ENCODE assay signal across 23 cellular contexts in the genomic region with DNA sequence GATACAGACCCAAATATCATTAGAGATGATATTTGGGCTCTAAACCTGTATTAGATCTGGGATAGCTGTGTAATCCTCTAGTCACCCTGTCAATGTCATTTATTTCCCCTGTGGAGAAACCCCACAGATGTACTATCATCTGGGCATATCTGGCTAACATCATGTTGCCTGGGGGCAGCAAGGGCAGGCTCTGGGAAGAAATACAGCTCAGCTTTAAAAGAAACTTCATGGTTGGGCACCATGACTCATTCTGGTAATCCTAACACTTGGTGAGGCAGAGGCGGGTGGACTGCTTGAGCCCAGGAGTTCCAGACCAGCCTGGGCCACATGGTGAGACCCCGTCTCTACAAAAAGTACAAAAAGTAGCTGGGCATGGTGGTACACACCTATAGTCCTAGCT.
A peak's percentile ranks its signal among the peaks of the same experiment; 100 is the strongest.
DNase-seq lines count a peak whose midpoint lies in the region; ATAC-seq, FAIRE-seq and TF ChIP-seq lines count a peak whose summit lies in the region.
"Had no signal": no experiment of that assay in that cellular context is flagged by ENCODE, and none has a peak within 500 bp of the region (broad histone marks: within the 10 kb centered on the region; RNA-seq: fewer than 3 reads in every experiment).

No MANE protein-coding gene starts in this region.

- H3K4me3 ChIP-seq in cardiac muscle cell = no peak overlapping the region
- H3K4me3 ChIP-seq in PC-3 (ENCODE audit: low read length) = no peak overlapping the region
- H3K4me3 ChIP-seq in bronchial epithelial cell (ENCODE audit: low read depth, low read length) = no peak overlapping the region
- no peak overlapping the region for H3K4me3 ChIP-seq in MM.1S (ENCODE audit: low read length)
- H3K4me3 ChIP-seq: adrenal gland, GM12878 had no signal

- H3K4me1 ChIP-seq in cardiac muscle cell (ENCODE audit: low read depth) (no peaks in the 10 kb centered on the region), PC-3 (ENCODE audit: insufficient read depth, low read length) (no peaks in the 10 kb centered on the region; the same call in 1 of the 2 replicates), MM.1S (ENCODE audit: low read length) (peaks cover 11% of the 10 kb centered on the region)
- H3K4me1 ChIP-seq: adrenal gland had no signal

- no peak for ATAC-seq in left cardiac atrium
- no peak for ATAC-seq in PC-3
- ATAC-seq: GM12878, sciatic nerve had no signal

- H3K9ac ChIP-seq in PC-3 (ENCODE audit: low read length) = no peak overlapping the region
- H3K9ac ChIP-seq in MM.1S (ENCODE audit: low read length) = no peak overlapping the region

- TF ChIP-seq CTCF in cardiac muscle cell (IDR thresholded peaks at IDR 0.05; ENCODE audit: low read depth, low read length) (no peak), PC-3 (conservative IDR thresholded peaks at IDR 0.05; ENCODE audit: low read depth, low read length) (no peak), bronchial epithelial cell (IDR thresholded peaks at IDR 0.05; ENCODE audit: insufficient read depth, low read length, severe bottlenecking) (no peak), MM.1S (IDR thresholded peaks at IDR 0.05; ENCODE audit: low read length) (no peak)

- DNase-seq in cardiac muscle cell (ENCODE audit: low read depth in 1 of 2, low spot score in 1 of 2) = no peak
- no peak for DNase-seq in left cardiac atrium
- peak; percentile 13 for DNase-seq in PC-3
- peak; percentile 29 for DNase-seq in bronchial epithelial cell (ENCODE audit: low read depth)
- DNase-seq in MM.1S = no peak
- no peak for DNase-seq in SIG-M5 (lab: John Stamatoyannopoulos, UW)
- no peak for DNase-seq in activated CD4-positive, CD25-positive, alpha-beta regulatory T cell treated with anti-CD3 and anti-CD28 coated beads, Interleukin-2, amount 50 U/mL, for 72 hours
- DNase-seq in activated naive CD4-positive, alpha-beta T cell treated with anti-CD3 and anti-CD28 coated beads for 36 hours = no peak
- DNase-seq: activated CD4-positive, alpha-beta T cell treated with anti-CD3 and anti-CD28 coated beads for 4 hours; activated T-cell treated with anti-CD3 and anti-CD28 coated beads, Interleukin-2, amount 50 U/mL, for 24 hours; adrenal gland; DMS79; H9; Karpas-422; stimulated activated CD4-positive, alpha-beta T cell treated with anti-CD3 and anti-CD28 coated beads, Interleukin-15, amount 100 ng/mL, for 24 hours had no signal

- no peaks in the 10 kb centered on the region for H3K27me3 ChIP-seq in cardiac muscle cell
- no peaks in the 10 kb centered on the region for H3K27me3 ChIP-seq in PC-3 (ENCODE audit: low read length)
- H3K27me3 ChIP-seq in bronchial epithelial cell (ENCODE audit: control insufficient read depth, insufficient read depth, low read length) = no peaks in the 10 kb centered on the region
- no peaks in the 10 kb centered on the region for H3K27me3 ChIP-seq in MM.1S (replicated peaks; ENCODE audit: insufficient read depth, low read length)
- H3K27me3 ChIP-seq: adrenal gland had no signal

- no peaks in the 10 kb centered on the region for H3K9me3 ChIP-seq in cardiac muscle cell (ENCODE audit: low read depth)
- no peaks in the 10 kb centered on the region for H3K9me3 ChIP-seq in PC-3 (ENCODE audit: low read length)
- H3K9me3 ChIP-seq in MM.1S (replicated peaks; ENCODE audit: insufficient read depth, low read length) = no peaks in the 10 kb centered on the region
- H3K9me3 ChIP-seq: adrenal gland had no signal

- H3K9me3 Mint-ChIP-seq in activated naive CD4-positive, alpha-beta T cell treated with anti-CD3 and anti-CD28 coated beads for 36 hours = no peaks in the 10 kb centered on the region
- H3K9me3 Mint-ChIP-seq: activated T-cell treated with anti-CD3 and anti-CD28 coated beads, Interleukin-2, amount 50 U/mL, for 24 hours; dendritic cell treated with granulocyte-macrophage colony-stimulating factor and Interleukin-4, amounts not matched to agents 40 ng/mL and 50 ng/mL, for 4 days; H9; memory B cell; T-helper 1 cell treated with Interleukin-12 subunit alpha and Interleukin-12 subunit beta and Interleukin-4 antibody, amounts not matched to agents 30 μg/mL and 1 μg/mL, for 36 hours; type B pancreatic cell had no signal

- CTCF ChIA-PET in PC-3 (lab: Charles Lee) = no interaction called here
- CTCF ChIA-PET in activated naive CD4-positive, alpha-beta T cell treated with anti-CD3 and anti-CD28 coated beads for 36 hours (lab: Charles Lee) = no interaction called here

- H3K4me1 Mint-ChIP-seq in activated naive CD4-positive, alpha-beta T cell treated with anti-CD3 and anti-CD28 coated beads for 36 hours (ENCODE audit: low read depth) = no peaks in the 10 kb centered on the region
- H3K4me1 Mint-ChIP-seq: B cell, memory B cell had no signal

- intact Hi-C loops in left cardiac atrium (cut with DNase I) = no loop called here
- intact Hi-C loops in PC-3 (cut with micrococcal nuclease) = no loop called here
- intact Hi-C loops in activated naive CD4-positive, alpha-beta T cell treated with anti-CD3 and anti-CD28 coated beads for 36 hours (cut with micrococcal nuclease) = no loop called here

- H3K27me3 Mint-ChIP-seq in activated naive CD4-positive, alpha-beta T cell treated with anti-CD3 and anti-CD28 coated beads for 36 hours (ENCODE audit: low read depth) = no peaks in the 10 kb centered on the region
- H3K27me3 Mint-ChIP-seq: activated T-cell treated with anti-CD3 and anti-CD28 coated beads, Interleukin-2, amount 50 U/mL, for 24 hours; B cell; dendritic cell treated with granulocyte-macrophage colony-stimulating factor and Interleukin-4, amounts not matched to agents 40 ng/mL and 50 ng/mL, for 4 days; memory B cell; progenitor cell of endocrine pancreas; type B pancreatic cell had no signal

- H4K20me1 ChIP-seq in PC-3 (ENCODE audit: low read length) = no peaks in the 10 kb centered on the region
- no peaks in the 10 kb centered on the region for H4K20me1 ChIP-seq in MM.1S (ENCODE audit: insufficient read depth, low read length)

- POLR2A ChIA-PET in PC-3 (lab: Charles Lee; ENCODE audit: unreplicated experiment) = no interaction called here

- no TSS peak for BruUV-seq in PC-3 (replicated peaks; lab: Mats Ljungman, UMichigan)

- FAIRE-seq in bronchial epithelial cell (lab: Jason Lieb, UNC) = no peak
- FAIRE-seq: GM12878 had no signal

- no peak overlapping the region for H3K27ac Mint-ChIP-seq in activated naive CD4-positive, alpha-beta T cell treated with anti-CD3 and anti-CD28 coated beads for 36 hours
- H3K27ac Mint-ChIP-seq: activated T-cell treated with anti-CD3 and anti-CD28 coated beads, Interleukin-2, amount 50 U/mL, for 24 hours; B cell; dendritic cell treated with granulocyte-macrophage colony-stimulating factor and Interleukin-4, amounts not matched to agents 40 ng/mL and 50 ng/mL, for 4 days; H9; memory B cell; progenitor cell of endocrine pancreas; T-helper 1 cell treated with Interleukin-12 subunit alpha and Interleukin-12 subunit beta and Interleukin-4 antibody, amounts not matched to agents 30 μg/mL and 1 μg/mL, for 36 hours; type B pancreatic cell had no signal

- H3K9me2 ChIP-seq in PC-3 (replicated peaks; ENCODE audit: low read length) (no peaks in the 10 kb centered on the region), MM.1S (replicated peaks; ENCODE audit: insufficient read depth, low read length) (no peaks in the 10 kb centered on the region)

- no peak overlapping the region for H3K4me3 Mint-ChIP-seq in activated naive CD4-positive, alpha-beta T cell treated with anti-CD3 and anti-CD28 coated beads for 36 hours
- H3K4me3 Mint-ChIP-seq: activated T-cell treated with anti-CD3 and anti-CD28 coated beads, Interleukin-2, amount 50 U/mL, for 24 hours; B cell; dendritic cell treated with granulocyte-macrophage colony-stimulating factor and Interleukin-4, amounts not matched to agents 40 ng/mL and 50 ng/mL, for 4 days; H9; memory B cell; T-helper 1 cell treated with Interleukin-12 subunit alpha and Interleukin-12 subunit beta and Interleukin-4 antibody, amounts not matched to agents 30 μg/mL and 1 μg/mL, for 36 hours; type B pancreatic cell had no signal

- no peak overlapping the region for H2AFZ ChIP-seq in PC-3 (ENCODE audit: low read length)
- H2AFZ ChIP-seq in MM.1S (ENCODE audit: low read length) = no peak overlapping the region

- no peak overlapping the region for H3K4me2 ChIP-seq in PC-3 (ENCODE audit: low read length)
- no peak overlapping the region for H3K4me2 ChIP-seq in MM.1S (ENCODE audit: low read depth, low read length)

- H3K27ac ChIP-seq in cardiac muscle cell = peak overlapping the region; percentile 16
- no peak overlapping the region for H3K27ac ChIP-seq in PC-3 (ENCODE audit: low read length)
- no peak overlapping the region for H3K27ac ChIP-seq in MM.1S (ENCODE audit: low read length)
- H3K27ac ChIP-seq: adrenal gland had no signal

- H3K79me2 ChIP-seq in PC-3 (ENCODE audit: low read length) (no peaks in the 10 kb centered on the region), MM.1S (ENCODE audit: low read length) (no peaks in the 10 kb centered on the region)

- H3K36me3 Mint-ChIP-seq in activated naive CD4-positive, alpha-beta T cell treated with anti-CD3 and anti-CD28 coated beads for 36 hours (ENCODE audit: low read depth) = no peaks in the 10 kb centered on the region
- H3K36me3 Mint-ChIP-seq: memory B cell had no signal

- no peaks in the 10 kb centered on the region for H3F3A ChIP-seq in PC-3 (ENCODE audit: low read length, unreplicated experiment)
- H3F3A ChIP-seq in MM.1S (ENCODE audit: insufficient read depth, low read length) = no peaks in the 10 kb centered on the region

- H3K36me3 ChIP-seq in cardiac muscle cell (peaks cover 67% of the 10 kb centered on the region), PC-3 (ENCODE audit: low read depth, low read length) (no peaks in the 10 kb centered on the region), bronchial epithelial cell (ENCODE audit: control insufficient read depth, insufficient read depth, low read length) (no peaks in the 10 kb centered on the region), MM.1S (replicated peaks; ENCODE audit: insufficient read depth, low read length) (no peaks in the 10 kb centered on the region)
- H3K36me3 ChIP-seq: adrenal gland had no signal

Comparison
In these comparisons a context has a peak if more than half of its experiments do, and no peak if none do; other contexts are left out.
1. DNase-seq: peak in PC-3 (single experiment) and bronchial epithelial cell (single experiment); none in cardiac muscle cell (0 of 2), left cardiac atrium (single experiment), MM.1S (single experiment), SIG-M5 (single experiment), activated CD4-positive, CD25-positive, alpha-beta regulatory T cell treated with anti-CD3 and anti-CD28 coated beads, Interleukin-2, amount 50 U/mL, for 72 hours (single experiment) and activated naive CD4-positive, alpha-beta T cell treated with anti-CD3 and anti-CD28 coated beads for 36 hours (single experiment).